ENCODE assay signal across 9 cellular contexts in the genomic region with DNA sequence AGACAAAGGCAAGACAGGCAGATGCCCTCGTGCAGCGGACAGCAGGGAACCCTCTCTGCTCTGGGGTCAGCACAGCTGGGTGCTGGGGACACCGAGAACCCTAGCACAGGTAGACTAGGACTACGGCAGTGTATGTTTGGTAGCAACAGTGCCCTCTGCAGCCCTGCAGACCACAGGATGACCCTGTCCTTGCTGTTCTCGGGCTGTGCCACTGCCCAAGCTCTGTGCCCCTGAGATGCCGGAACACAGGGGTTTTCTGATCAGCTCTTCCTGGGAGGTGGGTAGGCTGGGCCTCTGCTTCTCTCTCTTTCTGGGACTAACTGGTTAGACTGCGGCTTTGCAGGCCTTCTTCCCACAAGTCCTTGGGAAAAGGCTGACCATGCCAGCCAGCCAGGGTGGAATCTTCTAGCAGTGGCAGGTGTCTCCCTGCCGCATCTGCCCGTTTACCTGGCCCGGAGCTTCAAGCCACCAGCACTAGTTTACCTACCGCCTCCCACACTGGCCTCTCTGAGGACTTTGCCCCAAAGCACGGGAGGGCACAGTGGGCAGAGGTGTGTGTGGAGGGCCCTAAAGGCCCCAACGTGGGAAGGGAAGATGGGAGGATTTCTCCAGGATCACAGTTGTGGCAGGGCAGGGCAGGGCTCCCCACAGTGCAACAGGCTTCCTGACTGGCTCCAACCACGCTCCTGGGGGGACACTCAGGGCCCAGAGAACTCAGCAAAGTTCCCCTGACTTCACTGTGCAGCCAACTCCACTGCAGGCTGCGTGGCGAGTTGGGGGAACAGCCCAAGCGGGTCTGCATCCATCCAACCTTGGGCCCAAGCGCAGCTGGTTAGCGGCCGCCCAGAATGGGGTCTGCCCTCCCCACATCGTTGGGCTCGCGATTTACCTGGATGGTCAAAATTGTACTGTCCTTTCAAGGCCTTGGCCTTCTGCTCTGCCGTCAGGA. TPM values are rescaled to one million over a fixed set of nuclear protein-coding genes. Genes with fewer than 3 reads are reported as not detected.
A peak's percentile ranks its signal among the peaks of the same experiment; 100 is the strongest.
DNase-seq lines count a peak whose midpoint lies in the region; ATAC-seq and TF ChIP-seq lines count a peak whose summit lies in the region.
"Had no signal": no experiment of that assay in that cellular context is flagged by ENCODE, and none has a peak within 500 bp of the region (broad histone marks: within the 10 kb centered on the region; RNA-seq: fewer than 3 reads in every experiment).

No MANE protein-coding gene starts in this region.

- no peak for TF ChIP-seq POLR2A in NB4 (IDR thresholded peaks at IDR 0.05; ENCODE audit: extremely low read depth, insufficient read length)

- no peak for DNase-seq in CD4-positive, alpha-beta T cell
- no peak for DNase-seq in NB4 (ENCODE audit: low read depth)
- no peak for DNase-seq in effector memory CD8-positive, alpha-beta T cell
- DNase-seq in neural progenitor cell (ENCODE audit: low spot score) = no peak
- no peak for DNase-seq in effector CD4-positive, alpha-beta T cell
- DNase-seq: activated CD4-positive, CD25-positive, alpha-beta regulatory T cell had no signal

- no peaks in the 10 kb centered on the region for H3K27me3 ChIP-seq in CD4-positive, alpha-beta T cell (ENCODE audit: control insufficient read depth, insufficient read depth, low read length)
- H3K27me3 ChIP-seq in neural progenitor cell = no peaks in the 10 kb centered on the region

- no peaks in the 10 kb centered on the region for H3K9me3 ChIP-seq in CD4-positive, alpha-beta T cell (ENCODE audit: control insufficient read depth, low read length)
- H3K9me3 ChIP-seq in neural progenitor cell (ENCODE audit: low read depth) = no peaks in the 10 kb centered on the region

- H3K4me3 Mint-ChIP-seq in CD4-positive, alpha-beta T cell = peak overlapping the region; percentile 85
- H3K4me3 Mint-ChIP-seq in effector memory CD8-positive, alpha-beta T cell = peak overlapping the region; percentile 65 to 74
- peak overlapping the region; percentile 91 for H3K4me3 Mint-ChIP-seq in neural progenitor cell

- no peak for ATAC-seq in CD4-positive, alpha-beta T cell (ENCODE audit: poor library complexity)
- no peak for ATAC-seq in effector memory CD8-positive, alpha-beta T cell (replicated peaks)
- ATAC-seq in GM18519 (IDR thresholded peaks at IDR 0.05; ENCODE audit: low FRiP score, unreplicated experiment) (no peak), esophagus mucosa (no peak), HG03025 (IDR thresholded peaks at IDR 0.05; ENCODE audit: low FRiP score, unreplicated experiment) (no peak)

- no peak overlapping the region for H3K27ac ChIP-seq in CD4-positive, alpha-beta T cell (ENCODE audit: low read depth, low read length)
- no peak overlapping the region for H3K27ac ChIP-seq in neural progenitor cell

- POLR2A ChIA-PET in CD4-positive, alpha-beta T cell (lab: Charles Lee) = no interaction called here

- no peak for TF ChIP-seq CTCF in CD4-positive, alpha-beta T cell (IDR thresholded peaks at IDR 0.05)
- TF ChIP-seq CTCF in NB4 (IDR thresholded peaks at IDR 0.05; ENCODE audit: low read depth, low read length) (no peak), neural progenitor cell (IDR thresholded peaks at IDR 0.05) (no peak)

- H3K4me1 Mint-ChIP-seq in CD4-positive, alpha-beta T cell (ENCODE audit: low read depth) = peaks cover 33% of the 10 kb centered on the region
- peaks cover 6 to 15% of the 10 kb centered on the region in 2 donors for H3K4me1 Mint-ChIP-seq in effector memory CD8-positive, alpha-beta T cell (ENCODE audit: low read depth in 2 of 2)
- H3K4me1 Mint-ChIP-seq in neural progenitor cell = peaks cover 16% of the 10 kb centered on the region

- CTCF ChIA-PET in CD4-positive, alpha-beta T cell (lab: Charles Lee) = no interaction called here

- no peaks in the 10 kb centered on the region for H3K9me3 Mint-ChIP-seq in CD4-positive, alpha-beta T cell
- no peaks in the 10 kb centered on the region for H3K9me3 Mint-ChIP-seq in effector memory CD8-positive, alpha-beta T cell
- H3K9me3 Mint-ChIP-seq in neural progenitor cell = no peaks in the 10 kb centered on the region

- H3K36me3 Mint-ChIP-seq in CD4-positive, alpha-beta T cell (ENCODE audit: low read depth) = peaks cover 33% of the 10 kb centered on the region
- peaks cover 32% of the 10 kb centered on the region for H3K36me3 Mint-ChIP-seq in effector memory CD8-positive, alpha-beta T cell (ENCODE audit: insufficient read depth)
- H3K36me3 Mint-ChIP-seq in neural progenitor cell = peaks cover 12% of the 10 kb centered on the region

- H3K79me2 ChIP-seq in neural progenitor cell (ENCODE audit: low read depth) = peaks cover 19% of the 10 kb centered on the region

- H2AFZ ChIP-seq in neural progenitor cell (replicated peaks) = no peak overlapping the region

- intact Hi-C loops in CD4-positive, alpha-beta T cell (cut with DNase I, micrococcal nuclease) = loop anchor here in 1 of 2 experiments (1.0 to 10.0 kb wide), 3 partner anchors 27 to 555 kb away; no protein-coding TSS in a partner anchor

- H3K9ac ChIP-seq in neural progenitor cell = peak overlapping the region; percentile 88

- H3K4me1 ChIP-seq in neural progenitor cell = peaks cover 5% of the 10 kb centered on the region

- no peaks in the 10 kb centered on the region for H3K27me3 Mint-ChIP-seq in CD4-positive, alpha-beta T cell
- no peaks in the 10 kb centered on the region for H3K27me3 Mint-ChIP-seq in effector memory CD8-positive, alpha-beta T cell
- H3K27me3 Mint-ChIP-seq in neural progenitor cell (ENCODE audit: insufficient read depth, low read depth) = peaks cover 9% of the 10 kb centered on the region

- no peaks in the 10 kb centered on the region for H3K36me3 ChIP-seq in neural progenitor cell

- H3K4me2 ChIP-seq in neural progenitor cell = peak overlapping the region; percentile 83

- H3K27ac Mint-ChIP-seq in CD4-positive, alpha-beta T cell = no peak overlapping the region
- peak overlapping the region; percentile 54 to 65 for H3K27ac Mint-ChIP-seq in effector memory CD8-positive, alpha-beta T cell
- H3K27ac Mint-ChIP-seq in neural progenitor cell = no peak overlapping the region

- H3K4me3 ChIP-seq in NB4 (ENCODE audit: low read depth, low read length) = peak overlapping the region; percentile 68
- H3K4me3 ChIP-seq in neural progenitor cell = peak overlapping the region; percentile 97

- peaks cover 14% of the 10 kb centered on the region for H4K20me1 ChIP-seq in neural progenitor cell (ENCODE audit: low read depth)

- H3F3A ChIP-seq in neural progenitor cell (ENCODE audit: low read depth) = no peaks in the 10 kb centered on the region

RNA-seq across cellular contexts. Expression of gene UCK1, which starts 1.2 kb away (rescaled TPM):
- total RNA-seq in CD4-positive, alpha-beta T cell = 10 to 100 TPM; 22.1 to 22.5 TPM
- 30.7 and 41.1 TPM in 2 replicates for total RNA-seq in neural progenitor cell (ENCODE audit: low replicate concordance)
- total RNA-seq in esophagus mucosa = 15.3 TPM

RNA-seq across cellular contexts. Expression of gene PRRT1B, which starts 15.5 kb away (rescaled TPM):
- not detected for total RNA-seq in CD4-positive, alpha-beta T cell
- total RNA-seq in neural progenitor cell (ENCODE audit: low replicate concordance) (not detected in 2 replicates), esophagus mucosa (not detected)

RNA-seq across cellular contexts. Expression of gene POMT1, which starts 27.2 kb away (rescaled TPM):
- total RNA-seq in CD4-positive, alpha-beta T cell = 10 to 100 TPM; 50.1 to 50.5 TPM
- total RNA-seq in neural progenitor cell (ENCODE audit: low replicate concordance) (31.1 and 48.0 TPM in 2 replicates), esophagus mucosa (13.1 TPM)

Comparison
In these comparisons a context has a peak if more than half of its experiments do, and no peak if none do; other contexts are left out.
1. H3K27ac Mint-ChIP-seq: peak in effector memory CD8-positive, alpha-beta T cell (2 of 2); none in CD4-positive, alpha-beta T cell (single experiment) and neural progenitor cell (single experiment).
2. Peak in every context shown above with its lines, with median percentiles within 50 percentile points of each other: H3K4me3 Mint-ChIP-seq.